In genomic region chr6:2949121-2949520, GRCh38 we compare ENCODE assay signal across 15 cellular contexts. TPM values are rescaled to one million over a fixed set of nuclear protein-coding genes. Genes with fewer than 3 reads are reported as not detected.
DNase-seq lines count a peak whose midpoint lies in the region; ATAC-seq and TF ChIP-seq lines count a peak whose summit lies in the region.
"Had no signal": no experiment of that assay in that cellular context is flagged by ENCODE, and none has a peak within 500 bp of the region (broad histone marks: within the 10 kb centered on the region; RNA-seq: fewer than 3 reads in every experiment).

No MANE protein-coding gene starts in this region.

- peaks cover 0 to 17% of the 10 kb centered on the region in 2 donors for H3K36me3 ChIP-seq in gastrocnemius medialis
- no peaks in the 10 kb centered on the region for H3K36me3 ChIP-seq in neuronal stem cell (replicated peaks in 1 of 2; ENCODE audit: control insufficient read depth in 2 of 2, insufficient read depth in 2 of 2, low read length in 2 of 2)
- H3K36me3 ChIP-seq: BLaER1 had no signal

- H3K4me1 Mint-ChIP-seq in activated naive CD4-positive, alpha-beta T cell treated with anti-CD3 and anti-CD28 coated beads, Interleukin-2, amount 50 U/mL, for 24 hours: peaks cover 26% of the 10 kb centered on the region
- H3K4me1 Mint-ChIP-seq in CD14-positive monocyte: peaks cover 18% of the 10 kb centered on the region

- H2BK120ac ChIP-seq in neuronal stem cell (ENCODE audit: low read depth, low read length): no peak overlapping the region

- no peak overlapping the region for H4K8ac ChIP-seq in neuronal stem cell (ENCODE audit: low read depth, low read length)

- no peak overlapping the region for H3K14ac ChIP-seq in neuronal stem cell (ENCODE audit: low read length)

- H3K9ac ChIP-seq in neuronal stem cell (ENCODE audit: low read depth, low read length, poor library complexity): no peak overlapping the region
- H3K9ac ChIP-seq: BLaER1 had no signal

- no peak overlapping the region for H2AK5ac ChIP-seq in neuronal stem cell (ENCODE audit: low read depth, low read length)

- TF ChIP-seq CTCF in gastrocnemius medialis (IDR thresholded peaks at IDR 0.05 in 4 of 5, conservative IDR thresholded peaks at IDR 0.05 in 1 of 5): no peak
- TF ChIP-seq CTCF in CD14-positive monocyte (IDR thresholded peaks at IDR 0.05): no peak

- no peak overlapping the region for H4K91ac ChIP-seq in neuronal stem cell (ENCODE audit: low read depth, low read length, poor library complexity)

- intact Hi-C loops in right cardiac atrium (cut with DNase I): no loop called here
- intact Hi-C loops in gastrocnemius medialis (cut with DNase I; ENCODE audit: low total_unique reads): no loop called here
- intact Hi-C loops in CD14-positive monocyte (cut with micrococcal nuclease): no loop called here

- DNase-seq in activated naive CD4-positive, alpha-beta T cell (lab: John Stamatoyannopoulos, UW): no peak
- DNase-seq in activated CD8-positive, alpha-beta memory T cell treated with anti-CD3 and anti-CD28 coated beads, Interleukin-2, amount 50 U/mL, for 48 hours: peak; percentile 40
- DNase-seq in right cardiac atrium: no peak
- no peak for DNase-seq in gastrocnemius medialis
- DNase-seq in neuronal stem cell (ENCODE audit: low spot score): no peak
- no peak for DNase-seq in CD14-positive monocyte (ENCODE audit: low spot score)
- DNase-seq: DND-41, KG1, NCI-H1436 treated with DMSO at 0.1 percent for 48 hours, NCI-H2029 treated with DMSO at 0.1 percent for 48 hours, NCI-H748 treated with DMSO at 0.1 percent for 48 hours, PC-9 had no signal

- ATAC-seq in right cardiac atrium (no peak), gastrocnemius medialis (no peak), HG03135 (IDR thresholded peaks at IDR 0.05; ENCODE audit: unreplicated experiment) (no peak)

- H2AFZ ChIP-seq in neuronal stem cell (ENCODE audit: low read length): no peak overlapping the region
- H2AFZ ChIP-seq: PC-9 had no signal

- H3K27ac ChIP-seq in right cardiac atrium (ENCODE audit: low read length): peak overlapping the region; percentile 63
- H3K27ac ChIP-seq in gastrocnemius medialis: peak overlapping the region; percentile 17 to 93 (median 91)
- H3K27ac ChIP-seq in neuronal stem cell (replicated peaks; ENCODE audit: low read length): no peak overlapping the region
- H3K27ac ChIP-seq: BLaER1, PC-9 had no signal

- no peaks in the 10 kb centered on the region for H3K79me1 ChIP-seq in neuronal stem cell (ENCODE audit: low read depth, low read length)

- H3K27me3 ChIP-seq in right cardiac atrium (ENCODE audit: control insufficient read depth, insufficient read depth) (no peaks in the 10 kb centered on the region), gastrocnemius medialis (no peaks in the 10 kb centered on the region), neuronal stem cell (ENCODE audit: control insufficient read depth in 3 of 3, insufficient read depth in 3 of 3, low read depth in 1 of 3, low read length in 3 of 3) (no peaks in the 10 kb centered on the region)
- H3K27me3 ChIP-seq: BLaER1 had no signal

- H3K4me1 ChIP-seq in right cardiac atrium (ENCODE audit: control insufficient read depth, insufficient read depth, low read length) (no peaks in the 10 kb centered on the region), gastrocnemius medialis (peaks cover 25 to 38% of the 10 kb centered on the region in 2 donors), neuronal stem cell (ENCODE audit: control insufficient read depth in 2 of 2, insufficient read depth in 1 of 2, low read depth in 1 of 2, low read length in 2 of 2) (peaks cover 0 to 3% of the 10 kb centered on the region in 2 donors)

- peak overlapping the region; percentile 27 for H3K27ac Mint-ChIP-seq in activated naive CD4-positive, alpha-beta T cell treated with anti-CD3 and anti-CD28 coated beads, Interleukin-2, amount 50 U/mL, for 24 hours
- peak overlapping the region in 1 of 7 donors; percentile 1 for H3K27ac Mint-ChIP-seq in CD14-positive monocyte

- TF ChIP-seq POLR2A in gastrocnemius medialis (IDR thresholded peaks at IDR 0.05): no peak

- no peak overlapping the region for H3K4ac ChIP-seq in neuronal stem cell (ENCODE audit: low read length)

- no peaks in the 10 kb centered on the region for H3K9me3 ChIP-seq in right cardiac atrium (ENCODE audit: control insufficient read depth, low read length)
- H3K9me3 ChIP-seq in gastrocnemius medialis: no peaks in the 10 kb centered on the region
- H3K9me3 ChIP-seq in neuronal stem cell (replicated peaks in 1 of 2; ENCODE audit: control insufficient read depth in 2 of 2, insufficient read depth in 1 of 2, low read depth in 1 of 2, low read length in 2 of 2): no peaks in the 10 kb centered on the region
- H3K9me3 ChIP-seq: BLaER1 had no signal

- no peaks in the 10 kb centered on the region for H3K9me3 Mint-ChIP-seq in activated naive CD4-positive, alpha-beta T cell treated with anti-CD3 and anti-CD28 coated beads, Interleukin-2, amount 50 U/mL, for 24 hours
- H3K9me3 Mint-ChIP-seq in CD14-positive monocyte: peaks cover 0 to 4% (median 2%) of the 10 kb centered on the region in 7 donors

- H3K27me3 Mint-ChIP-seq in activated naive CD4-positive, alpha-beta T cell treated with anti-CD3 and anti-CD28 coated beads, Interleukin-2, amount 50 U/mL, for 24 hours: no peaks in the 10 kb centered on the region
- peaks cover 0 to 2% (median 2%) of the 10 kb centered on the region in 3 donors for H3K27me3 Mint-ChIP-seq in CD14-positive monocyte (ENCODE audit: low read depth in 3 of 3)

- in situ Hi-C loops in gastrocnemius medialis (cut with MboI; ENCODE audit: low sequenced_read_pairs in 4 of 4): no loop called here

- H3K4me2 ChIP-seq in neuronal stem cell (ENCODE audit: insufficient read depth, low read length, poor library complexity, severe bottlenecking): no peak overlapping the region
- H3K4me2 ChIP-seq: BLaER1, PC-9 had no signal

- peaks cover 5% of the 10 kb centered on the region for H3K36me3 Mint-ChIP-seq in activated naive CD4-positive, alpha-beta T cell treated with anti-CD3 and anti-CD28 coated beads, Interleukin-2, amount 50 U/mL, for 24 hours
- peaks cover 42 to 70% of the 10 kb centered on the region in 2 donors for H3K36me3 Mint-ChIP-seq in CD14-positive monocyte

- no peak overlapping the region for H3K4me3 ChIP-seq in right cardiac atrium (ENCODE audit: low read length)
- no peak overlapping the region for H3K4me3 ChIP-seq in gastrocnemius medialis
- no peak overlapping the region for H3K4me3 ChIP-seq in neuronal stem cell (ENCODE audit: low read length in 2 of 2)
- H3K4me3 ChIP-seq: BLaER1, PC-9 had no signal

- no peak overlapping the region for H2BK12ac ChIP-seq in neuronal stem cell (ENCODE audit: low read length)

- no peak overlapping the region for H2BK15ac ChIP-seq in neuronal stem cell (ENCODE audit: low read length)

- 93% methylated on average over 12 of the region's 12 CpGs for WGBS in right cardiac atrium
- no CpG with 5 or more reads among the region's 12 CpGs for WGBS in neuronal stem cell (ENCODE audit: extremely low coverage in 2 of 2, insufficient read length in 2 of 2, insufficient replicate concordance in 1 of 2), 2 donors

- H3K4me3 Mint-ChIP-seq in activated naive CD4-positive, alpha-beta T cell treated with anti-CD3 and anti-CD28 coated beads, Interleukin-2, amount 50 U/mL, for 24 hours: no peak overlapping the region
- H3K4me3 Mint-ChIP-seq in CD14-positive monocyte: no peak overlapping the region

- no peak overlapping the region for H3K18ac ChIP-seq in neuronal stem cell (ENCODE audit: low read length)

- no peak overlapping the region for H2BK5ac ChIP-seq in neuronal stem cell (ENCODE audit: low read length)

- no peak overlapping the region for H3K23ac ChIP-seq in neuronal stem cell (ENCODE audit: low read depth, low read length, poor library complexity)

RNA-seq across cellular contexts. Expression of gene SERPINB6, which starts 22.2 kb away (rescaled TPM):
- total RNA-seq in right cardiac atrium (100 to 1,000 TPM; 181 to 265 (median 207) TPM), gastrocnemius medialis (100 to 1,000 TPM; 114 to 260 (median 189) TPM)
- polyA plus RNA-seq in right cardiac atrium (172 TPM), CD14-positive monocyte (100 to 1,000 TPM; 200 to 208 TPM)
- polyA plus RNA-seq in neuronal stem cell (2013, experiment 1 of 2): 8.4 TPM
- 9.3 TPM for polyA plus RNA-seq in neuronal stem cell (2013, experiment 2 of 2)

RNA-seq across cellular contexts. Expression of gene SERPINB9, which starts 46.0 kb away (rescaled TPM):
- 10 to 100 TPM in 1 of 4 donors, 1 to 10 TPM in 3; 6.8 to 15.8 (median 8.6) TPM for total RNA-seq in right cardiac atrium
- 3.5 TPM for polyA plus RNA-seq in right cardiac atrium
- 1 to 10 TPM; 1.0 to 2.1 (median 1.6) TPM for total RNA-seq in gastrocnemius medialis
- polyA plus RNA-seq in neuronal stem cell (2013, experiment 1 of 2): 0.96 TPM
- 1.1 TPM for polyA plus RNA-seq in neuronal stem cell (2013, experiment 2 of 2)
- 10 to 100 TPM; 34.3 to 77.7 TPM for polyA plus RNA-seq in CD14-positive monocyte

RNA-seq across cellular contexts. Expression of gene NQO2, which starts 50.6 kb away (rescaled TPM):
- 10 to 100 TPM; 38.1 to 60.6 (median 46.8) TPM for total RNA-seq in right cardiac atrium
- 71.0 TPM for polyA plus RNA-seq in right cardiac atrium
- 10 to 100 TPM; 46.7 to 94.5 (median 60.3) TPM for total RNA-seq in gastrocnemius medialis
- polyA plus RNA-seq in neuronal stem cell (2013, experiment 1 of 2): 28.9 TPM
- 28.0 TPM for polyA plus RNA-seq in neuronal stem cell (2013, experiment 2 of 2)
- 100 to 1,000 TPM; 146 to 281 TPM for polyA plus RNA-seq in CD14-positive monocyte
